ENCODE assay signal across 7 cellular contexts in genomic region chr19:10286803-10287737, GRCh38. TPM values are rescaled to one million over a fixed set of nuclear protein-coding genes. Genes with fewer than 3 reads are reported as not detected.
DNase-seq lines count a peak whose midpoint lies in the region; ATAC-seq and TF ChIP-seq lines count a peak whose summit lies in the region.

Gene ICAM4, plus strand, starts transcription at chr19:10286955. Its CDS starts 58 bp downstream, at chr19:10287013.

- ATAC-seq in GM23338 (peak; percentile 28), HG03095 (IDR thresholded peaks at IDR 0.05; ENCODE audit: unreplicated experiment) (no peak)

- H3K27me3 Mint-ChIP-seq in GM23338 (ENCODE audit: insufficient read depth, low read depth, poor library complexity): peaks cover 59% of the 10 kb centered on the region

- H3K4me1 ChIP-seq in GM23338 (ENCODE audit: insufficient read depth) (peaks cover 24% of the 10 kb centered on the region), ovary (ENCODE audit: insufficient read depth) (peaks cover 13% of the 10 kb centered on the region)

- intact Hi-C loops in ovary (cut with DNase I): no loop called here

- H3K4me3 Mint-ChIP-seq in GM23338: peak within 1 kb of the TSS; percentile 68

- peaks cover 28% of the 10 kb centered on the region; the same call in 2 of the 3 replicates for H3K4me1 Mint-ChIP-seq in GM23338

- no peaks in the 10 kb centered on the region for H3K9me2 ChIP-seq in GM23338 (ENCODE audit: insufficient read depth)

- H2AFZ ChIP-seq in GM23338: peak within 1 kb of the TSS; percentile 96

- no peak for TF ChIP-seq POLR2A in ovary (IDR thresholded peaks at IDR 0.05)

- H3K9me3 ChIP-seq in ovary: no peaks in the 10 kb centered on the region

- 0 out of 4 replicates have a peak, but pooled peaks of 1 of the 2 experiments have one; percentile 4 for TF ChIP-seq CTCF in GM23338 (conservative IDR thresholded peaks at IDR 0.05; ENCODE audit: low read depth in 2 of 2)
- TF ChIP-seq CTCF in ovary (IDR thresholded peaks at IDR 0.05): no peak

- TF ChIP-seq EP300 in ovary (IDR thresholded peaks at IDR 0.05): no peak

- peaks cover 62% of the 10 kb centered on the region for H3K27me3 ChIP-seq in GM23338 (ENCODE audit: insufficient read depth)
- no peaks in the 10 kb centered on the region for H3K27me3 ChIP-seq in ovary

- H3K27ac ChIP-seq in GM23338 (ENCODE audit: low read depth) (no peak within 1 kb of the TSS), epithelial cell of prostate (peak within 1 kb of the TSS; percentile 57), ovary (no peak within 1 kb of the TSS)

- peak within 1 kb of the TSS; percentile 71 for H3K4me3 ChIP-seq in GM23338
- H3K4me3 ChIP-seq in ovary: no peak within 1 kb of the TSS

- H3F3A ChIP-seq in GM23338 (replicated peaks; ENCODE audit: low read depth): peaks cover 15% of the 10 kb centered on the region; the same call in 1 of the 2 replicates

- H3K9me3 Mint-ChIP-seq in GM23338: peaks cover 3% of the 10 kb centered on the region; the same call in 1 of the 3 replicates

- WGBS in ovary, 3 donors: 3 to 7% (median 4%) methylated on average over 42 to 59 of the region's 59 CpGs

- H3K36me3 Mint-ChIP-seq in GM23338 (ENCODE audit: low read depth): peaks cover 8% of the 10 kb centered on the region; the same call in 2 of the 3 replicates

- no peaks in the 10 kb centered on the region; the same call in 1 of the 2 replicates for H4K20me1 ChIP-seq in GM23338 (replicated peaks; ENCODE audit: insufficient read depth)

- H3K4me2 ChIP-seq in GM23338: peak within 1 kb of the TSS; percentile 94

- H3K27ac Mint-ChIP-seq in GM23338: no peak within 1 kb of the TSS

- H3K36me3 ChIP-seq in GM23338 (ENCODE audit: insufficient read depth) (no peaks in the 10 kb centered on the region), ovary (no peaks in the 10 kb centered on the region)

- H3K79me2 ChIP-seq in GM23338 (replicated peaks; ENCODE audit: insufficient read depth): no peaks in the 10 kb centered on the region

- DNase-seq in GM23338 (ENCODE audit: low spot score) (peak; percentile 84), SKM-1 treated with dmso at 0.1 percent for 144 hours (lab: John Stamatoyannopoulos, UW; ENCODE audit: unreplicated experiment) (peak; percentile 83), epithelial cell of prostate (ENCODE audit: low read depth, low spot score) (no peak), ovary (peak; percentile 58 to 83 (median 62)), NCI-H2107 (lab: John Stamatoyannopoulos, UW) (no peak), NCI-H510A treated with DMSO at 0.1 percent for 48 hours (lab: John Stamatoyannopoulos, UW) (no peak)

TF ChIP-seq in GM23338, 12 proteins besides CTCF, POLR2A, EP300 and RAD21:
- no peak for TF ChIP-seq CREB1 (CRISPR knock-in tag; IDR thresholded peaks at IDR 0.05; ENCODE audit: low read depth)
- TF ChIP-seq EZH2 (IDR thresholded peaks at IDR 0.05; ENCODE audit: low read depth, unreplicated experiment): peak; percentile 49
- TF ChIP-seq ZNF331 (CRISPR knock-in tag; IDR thresholded peaks at IDR 0.05; ENCODE audit: low read depth): no peak
- TF ChIP-seq, protein P1, sequence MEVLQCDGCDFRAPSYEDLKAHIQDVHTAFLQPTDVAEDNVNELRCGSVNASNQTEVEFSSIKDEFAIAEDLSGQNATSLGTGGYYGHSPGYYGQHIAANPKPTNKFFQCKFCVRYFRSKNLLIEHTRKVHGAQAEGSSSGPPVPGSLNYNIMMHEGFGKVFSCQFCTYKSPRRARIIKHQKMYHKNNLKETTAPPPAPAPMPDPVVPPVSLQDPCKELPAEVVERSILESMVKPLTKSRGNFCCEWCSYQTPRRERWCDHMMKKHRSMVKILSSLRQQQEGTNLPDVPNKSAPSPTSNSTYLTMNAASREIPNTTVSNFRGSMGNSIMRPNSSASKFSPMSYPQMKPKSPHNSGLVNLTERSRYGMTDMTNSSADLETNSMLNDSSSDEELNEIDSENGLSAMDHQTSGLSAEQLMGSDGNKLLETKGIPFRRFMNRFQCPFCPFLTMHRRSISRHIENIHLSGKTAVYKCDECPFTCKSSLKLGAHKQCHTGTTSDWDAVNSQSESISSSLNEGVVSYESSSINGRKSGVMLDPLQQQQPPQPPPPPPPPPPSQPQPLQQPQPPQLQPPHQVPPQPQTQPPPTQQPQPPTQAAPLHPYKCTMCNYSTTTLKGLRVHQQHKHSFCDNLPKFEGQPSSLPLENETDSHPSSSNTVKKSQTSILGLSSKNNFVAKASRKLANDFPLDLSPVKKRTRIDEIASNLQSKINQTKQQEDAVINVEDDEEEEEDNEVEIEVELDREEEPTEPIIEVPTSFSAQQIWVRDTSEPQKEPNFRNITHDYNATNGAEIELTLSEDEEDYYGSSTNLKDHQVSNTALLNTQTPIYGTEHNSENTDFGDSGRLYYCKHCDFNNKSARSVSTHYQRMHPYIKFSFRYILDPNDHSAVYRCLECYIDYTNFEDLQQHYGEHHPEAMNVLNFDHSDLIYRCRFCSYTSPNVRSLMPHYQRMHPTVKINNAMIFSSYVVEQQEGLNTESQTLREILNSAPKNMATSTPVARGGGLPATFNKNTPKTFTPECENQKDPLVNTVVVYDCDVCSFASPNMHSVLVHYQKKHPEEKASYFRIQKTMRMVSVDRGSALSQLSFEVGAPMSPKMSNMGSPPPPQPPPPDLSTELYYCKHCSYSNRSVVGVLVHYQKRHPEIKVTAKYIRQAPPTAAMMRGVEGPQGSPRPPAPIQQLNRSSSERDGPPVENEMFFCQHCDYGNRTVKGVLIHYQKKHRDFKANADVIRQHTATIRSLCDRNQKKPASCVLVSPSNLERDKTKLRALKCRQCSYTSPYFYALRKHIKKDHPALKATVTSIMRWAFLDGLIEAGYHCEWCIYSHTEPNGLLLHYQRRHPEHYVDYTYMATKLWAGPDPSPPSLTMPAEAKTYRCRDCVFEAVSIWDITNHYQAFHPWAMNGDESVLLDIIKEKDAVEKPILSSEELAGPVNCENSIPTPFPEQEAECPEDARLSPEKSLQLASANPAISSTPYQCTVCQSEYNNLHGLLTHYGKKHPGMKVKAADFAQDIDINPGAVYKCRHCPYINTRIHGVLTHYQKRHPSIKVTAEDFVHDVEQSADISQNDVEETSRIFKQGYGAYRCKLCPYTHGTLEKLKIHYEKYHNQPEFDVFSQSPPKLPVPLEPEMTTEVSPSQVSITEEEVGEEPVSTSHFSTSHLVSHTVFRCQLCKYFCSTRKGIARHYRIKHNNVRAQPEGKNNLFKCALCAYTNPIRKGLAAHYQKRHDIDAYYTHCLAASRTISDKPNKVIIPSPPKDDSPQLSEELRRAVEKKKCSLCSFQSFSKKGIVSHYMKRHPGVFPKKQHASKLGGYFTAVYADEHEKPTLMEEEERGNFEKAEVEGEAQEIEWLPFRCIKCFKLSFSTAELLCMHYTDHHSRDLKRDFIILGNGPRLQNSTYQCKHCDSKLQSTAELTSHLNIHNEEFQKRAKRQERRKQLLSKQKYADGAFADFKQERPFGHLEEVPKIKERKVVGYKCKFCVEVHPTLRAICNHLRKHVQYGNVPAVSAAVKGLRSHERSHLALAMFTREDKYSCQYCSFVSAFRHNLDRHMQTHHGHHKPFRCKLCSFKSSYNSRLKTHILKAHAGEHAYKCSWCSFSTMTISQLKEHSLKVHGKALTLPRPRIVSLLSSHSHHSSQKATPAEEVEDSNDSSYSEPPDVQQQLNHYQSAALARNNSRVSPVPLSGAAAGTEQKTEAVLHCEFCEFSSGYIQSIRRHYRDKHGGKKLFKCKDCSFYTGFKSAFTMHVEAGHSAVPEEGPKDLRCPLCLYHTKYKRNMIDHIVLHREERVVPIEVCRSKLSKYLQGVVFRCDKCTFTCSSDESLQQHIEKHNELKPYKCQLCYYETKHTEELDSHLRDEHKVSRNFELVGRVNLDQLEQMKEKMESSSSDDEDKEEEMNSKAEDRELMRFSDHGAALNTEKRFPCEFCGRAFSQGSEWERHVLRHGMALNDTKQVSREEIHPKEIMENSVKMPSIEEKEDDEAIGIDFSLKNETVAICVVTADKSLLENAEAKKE (CRISPR knock-in tag; IDR thresholded peaks at IDR 0.05): no peak
- no peak for TF ChIP-seq EZH2phosphoT487 (IDR thresholded peaks at IDR 0.05; ENCODE audit: unreplicated experiment)
- no peak for TF ChIP-seq POLR2AphosphoS5 (IDR thresholded peaks at IDR 0.05; ENCODE audit: low read depth)
- no peak for TF ChIP-seq ETS1 (IDR thresholded peaks at IDR 0.05)

RNA-seq across cellular contexts. Expression of gene ICAM4, which starts in this region (rescaled TPM):
- 1.0 and 3.8 TPM in 2 replicates for total RNA-seq in GM23338 (2014; rRNA removed; shearing (Covaris generic))
- polyA plus RNA-seq in GM23338 (2016; fragmentation: Nextera tagmentation; extraction: Ambion mirVana) (0.81 and 0.96 TPM in 2 replicates), ovary (under 1 TPM; 0.17 to 0.29 TPM)
- total RNA-seq in ovary: 1 to 10 TPM in 2 of 7 donors, under 1 TPM in 5; 0.26 to 3.3 (median 0.60) TPM

Comparison
In these comparisons a context has a peak if more than half of its experiments do, and no peak if none do; other contexts are left out.
1. DNase-seq: peak in GM23338 (single experiment), SKM-1 treated with dmso at 0.1 percent for 144 hours (single experiment) and ovary (5 of 5); none in epithelial cell of prostate (single experiment), NCI-H2107 (single experiment) and NCI-H510A treated with DMSO at 0.1 percent for 48 hours (single experiment).